1 cellular context compared by ENCODE assay signal in the genomic region with DNA sequence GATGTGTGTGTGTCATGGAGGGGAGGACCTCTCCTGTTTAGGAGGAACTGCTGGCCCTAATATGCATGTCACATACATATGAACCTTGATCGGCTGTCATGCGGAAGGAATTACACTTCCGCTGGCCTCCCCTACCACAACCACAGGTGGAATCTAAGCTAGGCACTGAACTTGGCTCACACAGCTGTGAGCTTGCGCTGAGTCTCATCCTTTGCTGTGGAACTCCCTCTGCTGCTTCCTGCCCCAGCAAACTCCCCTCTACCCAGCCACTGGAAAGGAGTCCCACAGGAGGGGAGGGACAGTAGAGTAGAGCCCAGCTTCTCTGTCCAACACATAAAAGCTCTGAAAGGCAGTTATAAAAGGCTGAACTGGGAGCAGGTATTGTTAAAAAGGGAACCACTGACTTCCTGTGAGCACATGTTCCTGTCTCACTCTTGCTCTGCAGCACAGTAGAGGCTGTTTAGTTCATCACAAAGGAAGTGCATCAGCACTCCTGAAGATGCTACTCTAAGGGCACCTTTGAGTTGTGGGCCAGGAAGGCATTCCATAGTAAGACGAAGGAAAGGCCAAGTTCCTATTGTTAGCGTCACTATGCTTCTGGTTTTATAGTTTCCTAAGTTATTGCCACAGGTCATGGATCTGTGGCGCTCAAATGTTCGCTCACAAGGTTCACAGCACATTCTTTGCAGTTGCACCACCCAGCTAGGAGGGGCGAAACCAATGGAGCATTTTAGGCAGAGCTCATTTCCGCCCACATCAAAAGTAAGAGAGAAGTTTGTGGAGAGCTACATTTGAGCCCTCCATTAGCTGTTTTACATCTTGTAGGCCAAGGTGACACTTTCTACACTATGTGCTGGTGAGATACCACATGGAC.
TF ChIP-seq lines count a peak whose summit lies in the region.

No MANE protein-coding gene starts in this region.

TF ChIP-seq in WTC11, 78 proteins besides CTCF, POLR2A, EP300 and RAD21 (continued from another document):
- TF ChIP-seq, protein P1, sequence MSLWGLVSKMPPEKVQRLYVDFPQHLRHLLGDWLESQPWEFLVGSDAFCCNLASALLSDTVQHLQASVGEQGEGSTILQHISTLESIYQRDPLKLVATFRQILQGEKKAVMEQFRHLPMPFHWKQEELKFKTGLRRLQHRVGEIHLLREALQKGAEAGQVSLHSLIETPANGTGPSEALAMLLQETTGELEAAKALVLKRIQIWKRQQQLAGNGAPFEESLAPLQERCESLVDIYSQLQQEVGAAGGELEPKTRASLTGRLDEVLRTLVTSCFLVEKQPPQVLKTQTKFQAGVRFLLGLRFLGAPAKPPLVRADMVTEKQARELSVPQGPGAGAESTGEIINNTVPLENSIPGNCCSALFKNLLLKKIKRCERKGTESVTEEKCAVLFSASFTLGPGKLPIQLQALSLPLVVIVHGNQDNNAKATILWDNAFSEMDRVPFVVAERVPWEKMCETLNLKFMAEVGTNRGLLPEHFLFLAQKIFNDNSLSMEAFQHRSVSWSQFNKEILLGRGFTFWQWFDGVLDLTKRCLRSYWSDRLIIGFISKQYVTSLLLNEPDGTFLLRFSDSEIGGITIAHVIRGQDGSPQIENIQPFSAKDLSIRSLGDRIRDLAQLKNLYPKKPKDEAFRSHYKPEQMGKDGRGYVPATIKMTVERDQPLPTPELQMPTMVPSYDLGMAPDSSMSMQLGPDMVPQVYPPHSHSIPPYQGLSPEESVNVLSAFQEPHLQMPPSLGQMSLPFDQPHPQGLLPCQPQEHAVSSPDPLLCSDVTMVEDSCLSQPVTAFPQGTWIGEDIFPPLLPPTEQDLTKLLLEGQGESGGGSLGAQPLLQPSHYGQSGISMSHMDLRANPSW (CRISPR knock-in tag; conservative IDR thresholded peaks at IDR 0.05; ENCODE audit: low read depth) = no peak
- no peak for TF ChIP-seq USF1 (CRISPR knock-in tag; IDR thresholded peaks at IDR 0.05)
- no peak for TF ChIP-seq MAX (CRISPR knock-in tag; IDR thresholded peaks at IDR 0.05)
- TF ChIP-seq ATF3 (CRISPR knock-in tag; conservative IDR thresholded peaks at IDR 0.05) = no peak
- TF ChIP-seq NFE2L1 (CRISPR knock-in tag; IDR thresholded peaks at IDR 0.05) = no peak
- TF ChIP-seq NFYB (CRISPR knock-in tag; conservative IDR thresholded peaks at IDR 0.05; ENCODE audit: low read depth) = no peak
- TF ChIP-seq, protein P2, sequence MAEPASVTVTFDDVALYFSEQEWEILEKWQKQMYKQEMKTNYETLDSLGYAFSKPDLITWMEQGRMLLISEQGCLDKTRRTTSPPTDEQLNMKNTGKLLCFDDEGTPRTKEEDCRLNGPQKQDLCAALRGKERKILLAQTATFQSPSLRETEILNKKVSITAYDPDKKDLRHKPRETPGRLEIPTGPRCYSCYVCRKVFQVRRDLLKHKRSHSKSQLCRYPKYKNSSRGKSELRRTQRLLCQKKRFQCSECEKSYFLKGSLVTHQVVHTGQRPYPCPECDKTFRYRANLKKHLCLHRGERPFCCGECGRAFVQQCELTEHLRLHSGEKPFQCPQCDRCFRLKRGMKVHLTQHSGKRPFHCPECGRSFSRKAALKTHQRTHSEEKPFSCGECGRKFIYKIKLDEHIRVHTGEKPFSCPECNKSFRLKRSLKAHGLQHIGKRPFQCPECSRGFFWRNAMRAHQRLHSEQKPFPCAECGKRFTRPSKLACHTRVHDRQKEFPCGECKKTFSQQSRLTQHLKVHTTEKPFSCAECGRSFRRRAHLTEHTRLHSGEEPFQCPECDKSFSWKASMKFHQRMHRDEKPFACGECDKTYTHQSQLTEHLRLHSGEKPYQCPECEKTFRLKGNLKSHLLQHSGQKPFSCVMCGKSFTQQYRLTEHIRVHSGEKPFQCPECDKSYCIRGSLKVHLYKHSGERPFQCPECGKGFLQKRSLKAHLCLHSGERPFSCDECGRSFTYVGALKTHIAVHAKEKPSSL (CRISPR knock-in tag; conservative IDR thresholded peaks at IDR 0.05) = no peak
- TF ChIP-seq, protein P3, sequence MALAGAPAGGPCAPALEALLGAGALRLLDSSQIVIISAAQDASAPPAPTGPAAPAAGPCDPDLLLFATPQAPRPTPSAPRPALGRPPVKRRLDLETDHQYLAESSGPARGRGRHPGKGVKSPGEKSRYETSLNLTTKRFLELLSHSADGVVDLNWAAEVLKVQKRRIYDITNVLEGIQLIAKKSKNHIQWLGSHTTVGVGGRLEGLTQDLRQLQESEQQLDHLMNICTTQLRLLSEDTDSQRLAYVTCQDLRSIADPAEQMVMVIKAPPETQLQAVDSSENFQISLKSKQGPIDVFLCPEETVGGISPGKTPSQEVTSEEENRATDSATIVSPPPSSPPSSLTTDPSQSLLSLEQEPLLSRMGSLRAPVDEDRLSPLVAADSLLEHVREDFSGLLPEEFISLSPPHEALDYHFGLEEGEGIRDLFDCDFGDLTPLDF (CRISPR knock-in tag; IDR thresholded peaks at IDR 0.05) = no peak
- no peak for TF ChIP-seq FOXP1 (CRISPR knock-in tag; IDR thresholded peaks at IDR 0.05; ENCODE audit: borderline replicate concordance)
- TF ChIP-seq AFF4 (CRISPR knock-in tag; IDR thresholded peaks at IDR 0.05; ENCODE audit: borderline replicate concordance) = no peak
- no peak for TF ChIP-seq EMX1 (CRISPR knock-in tag; IDR thresholded peaks at IDR 0.05)
- no peak for TF ChIP-seq TEAD1 (CRISPR knock-in tag; IDR thresholded peaks at IDR 0.05)
- no peak for TF ChIP-seq ZMAT4 (CRISPR knock-in tag; IDR thresholded peaks at IDR 0.05)
